Comparison of ENCODE assay signal across 8 cellular contexts in genomic region chr1:185567006-185567405, GRCh38.
DNase-seq lines count a peak whose midpoint lies in the region; ATAC-seq, FAIRE-seq and TF ChIP-seq lines count a peak whose summit lies in the region.

No MANE protein-coding gene starts in this region.

- CTCF ChIA-PET in CD8-positive, alpha-beta T cell (lab: Charles Lee), result interaction anchor here (0.8 to 2.3 kb wide), 8 partner anchors 18 to 328 kb away, joined by 3 to 14 read pairs (median 4); partner anchors contain the start of gene IVNS1ABP
- CTCF ChIA-PET in activated CD4-positive, alpha-beta T cell treated with anti-CD3 and anti-CD28 coated beads, Interleukin-2, amount 10 ng/mL, durations not matched to agents 7 days and 5 days (lab: Charles Lee), result interaction anchor here (0.6 to 2.8 kb wide), 5 partner anchors 9 to 249 kb away, joined by 3 to 9 read pairs (median 5); partner anchors contain the start of gene IVNS1ABP

- FAIRE-seq in islet of Langerhans (lab: Jason Lieb, UNC), result peak; percentile 75

- no peaks in the 10 kb centered on the region for H3K36me3 ChIP-seq in CD8-positive, alpha-beta T cell (ENCODE audit: insufficient read depth, low read length)

- peaks cover 46% of the 10 kb centered on the region for H3K4me1 ChIP-seq in CD8-positive, alpha-beta T cell (ENCODE audit: insufficient read depth, low read length)

- peak overlapping the region; percentile 79 for H3K27ac ChIP-seq in CD8-positive, alpha-beta T cell (ENCODE audit: low read depth, low read length)

- peak; percentile 78 for ATAC-seq in CD8-positive, alpha-beta T cell
- ATAC-seq in GM19468 (IDR thresholded peaks at IDR 0.05; ENCODE audit: extremely low read depth, unreplicated experiment), result peak; percentile 42
- ATAC-seq in HG02623 (IDR thresholded peaks at IDR 0.05; ENCODE audit: unreplicated experiment), result no peak
- ATAC-seq in HG03095 (IDR thresholded peaks at IDR 0.05; ENCODE audit: unreplicated experiment), result no peak

- peak in 5 of 7 experiments; percentile 27 to 69 (median 51) for DNase-seq in CD8-positive, alpha-beta T cell
- DNase-seq in NCI-H2029 (lab: John Stamatoyannopoulos, UW), result peak; percentile 95
- peak; percentile 80 for DNase-seq in activated CD4-positive, alpha-beta T cell treated with anti-CD3 and anti-CD28 coated beads, Interleukin-2, amount 10 ng/mL, durations not matched to agents 7 days and 5 days
- DNase-seq in NCI-H2227 (lab: John Stamatoyannopoulos, UW; ENCODE audit: unreplicated experiment), result no peak

- POLR2A ChIA-PET in CD8-positive, alpha-beta T cell (lab: Charles Lee), result interaction anchor here (0.8 to 3.5 kb wide), 11 partner anchors 9 to 250 kb away, joined by 3 to 29 read pairs (median 5); partner anchors contain the start of gene IVNS1ABP
- POLR2A ChIA-PET in activated CD4-positive, alpha-beta T cell treated with anti-CD3 and anti-CD28 coated beads, Interleukin-2, amount 10 ng/mL, durations not matched to agents 7 days and 5 days (lab: Charles Lee), result no interaction called here

- no peak overlapping the region for H3K4me3 ChIP-seq in CD8-positive, alpha-beta T cell (ENCODE audit: low read depth, low read length)

- intact Hi-C loops in CD8-positive, alpha-beta T cell (cut with DNase I, micrococcal nuclease), result loop anchor here (1.0 to 10.0 kb wide), 8 partner anchors 28 to 812 kb away; partner anchors contain the start of genes EDEM3 (in 2 of the 2), IVNS1ABP (in 2 of the 2), SWT1 (in 1 of the 2) and TRMT1L (in 1 of the 2)

- peaks cover 82% of the 10 kb centered on the region for H3K4me1 Mint-ChIP-seq in CD8-positive, alpha-beta T cell (ENCODE audit: low read depth)
- peaks cover 52% of the 10 kb centered on the region for H3K4me1 Mint-ChIP-seq in activated CD4-positive, alpha-beta T cell treated with anti-CD3 and anti-CD28 coated beads, Interleukin-2, amount 10 ng/mL, durations not matched to agents 7 days and 5 days

- no peaks in the 10 kb centered on the region for H3K27me3 ChIP-seq in CD8-positive, alpha-beta T cell (ENCODE audit: insufficient read depth, low read length)

- peaks cover 2% of the 10 kb centered on the region for H3K9me3 Mint-ChIP-seq in CD8-positive, alpha-beta T cell
- H3K9me3 Mint-ChIP-seq in activated CD4-positive, alpha-beta T cell treated with anti-CD3 and anti-CD28 coated beads, Interleukin-2, amount 10 ng/mL, durations not matched to agents 7 days and 5 days, result peaks cover 12% of the 10 kb centered on the region

- H3K4me3 Mint-ChIP-seq in CD8-positive, alpha-beta T cell, result peak overlapping the region; percentile 74
- peak overlapping the region; percentile 35 for H3K4me3 Mint-ChIP-seq in activated CD4-positive, alpha-beta T cell treated with anti-CD3 and anti-CD28 coated beads, Interleukin-2, amount 10 ng/mL, durations not matched to agents 7 days and 5 days

- peak overlapping the region; percentile 97 for H3K27ac Mint-ChIP-seq in CD8-positive, alpha-beta T cell
- peak overlapping the region; percentile 88 for H3K27ac Mint-ChIP-seq in activated CD4-positive, alpha-beta T cell treated with anti-CD3 and anti-CD28 coated beads, Interleukin-2, amount 10 ng/mL, durations not matched to agents 7 days and 5 days

- H3K27me3 Mint-ChIP-seq in CD8-positive, alpha-beta T cell (ENCODE audit: low read depth), result no peaks in the 10 kb centered on the region
- H3K27me3 Mint-ChIP-seq in activated CD4-positive, alpha-beta T cell treated with anti-CD3 and anti-CD28 coated beads, Interleukin-2, amount 10 ng/mL, durations not matched to agents 7 days and 5 days, result no peaks in the 10 kb centered on the region

- H3K36me3 Mint-ChIP-seq in CD8-positive, alpha-beta T cell, result no peaks in the 10 kb centered on the region
- H3K36me3 Mint-ChIP-seq in activated CD4-positive, alpha-beta T cell treated with anti-CD3 and anti-CD28 coated beads, Interleukin-2, amount 10 ng/mL, durations not matched to agents 7 days and 5 days (ENCODE audit: low read depth), result peaks cover 2% of the 10 kb centered on the region

- TF ChIP-seq CTCF in CD8-positive, alpha-beta T cell (IDR thresholded peaks at IDR 0.05), result no peak

- no peaks in the 10 kb centered on the region for H3K9me3 ChIP-seq in CD8-positive, alpha-beta T cell (ENCODE audit: low read length)

Comparison
In these comparisons a context has a peak if more than half of its experiments do, and no peak if none do; other contexts are left out.
1. ATAC-seq: peak in CD8-positive, alpha-beta T cell (single experiment) and GM19468 (single experiment); none in HG02623 (single experiment) and HG03095 (single experiment).